In genomic region chr17:55264640-55265298, GRCh38 we compare ENCODE assay signal across 8 cellular contexts. TPM values are rescaled to one million over a fixed set of nuclear protein-coding genes. Genes with fewer than 3 reads are reported as not detected.
A peak's percentile ranks its signal among the peaks of the same experiment; 100 is the strongest.
DNase-seq lines count a peak whose midpoint lies in the region; ATAC-seq and TF ChIP-seq lines count a peak whose summit lies in the region.

Gene HLF (plus strand): TSS chr17:55264960. CDS start chr17:55265485, 525 bp downstream.

- TF ChIP-seq EP300 in tibial nerve (IDR thresholded peaks at IDR 0.05): peak in 1 of 2 donors; percentile 66

- 0 to 1% methylated on average over 34 to 64 of the region's 64 CpGs for WGBS in tibial nerve, 2 donors

- peak within 1 kb of the TSS; percentile 81 to 97 (median 90) for H3K27ac ChIP-seq in tibial nerve

- peak; percentile 78 to 86 for TF ChIP-seq POLR2A in tibial nerve (IDR thresholded peaks at IDR 0.05)

- peaks cover 0 to 5% (median 0%) of the 10 kb centered on the region in 4 donors for H3K9me3 ChIP-seq in tibial nerve

- DNase-seq in DMS153 (lab: John Stamatoyannopoulos, UW) (peak; percentile 73), Kasumi-1 (lab: John Stamatoyannopoulos, UW) (peak; percentile 71), T follicular helper cell (ENCODE audit: low read depth) (peak; percentile 58), amygdala (lab: John Stamatoyannopoulos, UW) (peak in 50 of 56 donors; percentile 13 to 90 (median 65)), left ventricle myocardium superior (peak; percentile 91), posterior vena cava (ENCODE audit: low spot score) (peak; percentile 92), tibial nerve (ENCODE audit: low spot score in 2 of 2) (peak; percentile 66 to 67)

- ATAC-seq in GM21786 (IDR thresholded peaks at IDR 0.05; ENCODE audit: unreplicated experiment) (peak; percentile 79), left ventricle myocardium superior (peak; percentile 95)

- peak within 1 kb of the TSS; percentile 38 to 74 (median 64) for H3K4me3 ChIP-seq in tibial nerve

- H3K27me3 ChIP-seq in tibial nerve: peaks cover 0 to 8% of the 10 kb centered on the region in 2 donors

- no peaks in the 10 kb centered on the region for H3K36me3 ChIP-seq in tibial nerve

- H3K4me1 ChIP-seq in tibial nerve: peaks cover 0 to 37% (median 12%) of the 10 kb centered on the region in 4 donors

- peak in 1 of 5 experiments; percentile 33 for TF ChIP-seq CTCF in tibial nerve (IDR thresholded peaks at IDR 0.05)

- intact Hi-C loops in left ventricle myocardium superior (cut with micrococcal nuclease): no loop called here
- intact Hi-C loops in posterior vena cava (cut with DNase I): no loop called here

RNA-seq across cellular contexts. Expression of gene HLF, which starts in this region (rescaled TPM):
- total RNA-seq in left ventricle myocardium superior (38.8 TPM), posterior vena cava (10 to 100 TPM in 1 of 2 donors, 1 to 10 TPM in 1; 6.6 to 15.7 TPM), tibial nerve (10 to 100 TPM; 19.5 to 42.5 (median 36.0) TPM)

Comparison
In these comparisons a context has a peak if more than half of its experiments do, and no peak if none do; other contexts are left out.
1. Peak in every context shown above with its lines: DNase-seq, ATAC-seq, H3K4me3 ChIP-seq and H3K27ac ChIP-seq.